15 cellular contexts compared by ENCODE assay signal in genomic region chr2:85414761-85415498, GRCh38. TPM values are rescaled to one million over a fixed set of nuclear protein-coding genes. Genes with fewer than 3 reads are reported as not detected.
DNase-seq lines count a peak whose midpoint lies in the region; ATAC-seq, FAIRE-seq and TF ChIP-seq lines count a peak whose summit lies in the region.
"Had no signal": no experiment of that assay in that cellular context is flagged by ENCODE, and none has a peak within 500 bp of the region (broad histone marks: within the 10 kb centered on the region; RNA-seq: fewer than 3 reads in every experiment).

No MANE protein-coding gene starts in this region.

- WGBS in esophagus squamous epithelium, 2 donors, result 61 to 68% methylated on average over 6 to 7 of the region's 7 CpGs

- H3K27ac ChIP-seq in esophagus squamous epithelium, result peak overlapping the region; percentile 67 to 96 (median 95)
- no peak overlapping the region for H3K27ac ChIP-seq in tibial artery
- H3K27ac ChIP-seq: C4-2B, gastrocnemius medialis had no signal

- H3K27me3 ChIP-seq in Caco-2 (replicated peaks; ENCODE audit: control insufficient read depth, insufficient read depth, low read length) (no peaks in the 10 kb centered on the region), esophagus squamous epithelium (no peaks in the 10 kb centered on the region), tibial artery (no peaks in the 10 kb centered on the region)
- H3K27me3 ChIP-seq: transverse colon had no signal

- H3K36me3 Mint-ChIP-seq in Caco-2 (ENCODE audit: insufficient read depth, unreplicated experiment) (peaks cover 7% of the 10 kb centered on the region), progenitor cell of endocrine pancreas (ENCODE audit: insufficient read depth) (no peaks in the 10 kb centered on the region)

- no peak for ATAC-seq in GM21515 (IDR thresholded peaks at IDR 0.05; ENCODE audit: unreplicated experiment)
- ATAC-seq: gastrocnemius medialis, mucosa of descending colon had no signal

- H3K4me3 ChIP-seq in Caco-2 (ENCODE audit: low read depth, low read length) (no peak overlapping the region), esophagus squamous epithelium (no peak overlapping the region), tibial artery (no peak overlapping the region)
- H3K4me3 ChIP-seq: mucosa of descending colon had no signal

- BruUV-seq in Caco-2 (replicated peaks; lab: Mats Ljungman, UMichigan), result no TSS peak

- TF ChIP-seq POLR2A in esophagus squamous epithelium (IDR thresholded peaks at IDR 0.05), result no peak

- H3K27me3 Mint-ChIP-seq in Caco-2 (ENCODE audit: insufficient read depth, unreplicated experiment), result no peaks in the 10 kb centered on the region
- peaks cover 3% of the 10 kb centered on the region for H3K27me3 Mint-ChIP-seq in progenitor cell of endocrine pancreas

- H3K9me3 Mint-ChIP-seq in Caco-2 (ENCODE audit: unreplicated experiment), result no peaks in the 10 kb centered on the region
- no peaks in the 10 kb centered on the region for H3K9me3 Mint-ChIP-seq in progenitor cell of endocrine pancreas (ENCODE audit: low read depth)

- no peak overlapping the region for H3K4me3 Mint-ChIP-seq in Caco-2 (ENCODE audit: unreplicated experiment)
- peak overlapping the region; percentile 42 for H3K4me3 Mint-ChIP-seq in progenitor cell of endocrine pancreas (ENCODE audit: low read depth)

- peaks cover 13% of the 10 kb centered on the region for H3K4me1 Mint-ChIP-seq in Caco-2 (ENCODE audit: low read depth, unreplicated experiment)
- H3K4me1 Mint-ChIP-seq in progenitor cell of endocrine pancreas (ENCODE audit: low read depth), result peaks cover 13% of the 10 kb centered on the region

- no peaks in the 10 kb centered on the region for H3K36me3 ChIP-seq in Caco-2 (ENCODE audit: control insufficient read depth, insufficient read depth, low read length)
- H3K36me3 ChIP-seq in esophagus squamous epithelium, result no peaks in the 10 kb centered on the region
- no peaks in the 10 kb centered on the region for H3K36me3 ChIP-seq in tibial artery
- H3K36me3 ChIP-seq: gastrocnemius medialis, transverse colon had no signal

- DNase-seq in Caco-2, result no peak
- peak; percentile 17 for DNase-seq in RCC 7860 (ENCODE audit: low spot score)
- DNase-seq in esophagus squamous epithelium (lab: John Stamatoyannopoulos, UW), result no peak
- DNase-seq in progenitor cell of endocrine pancreas (ENCODE audit: low spot score, unreplicated experiment), result no peak
- DNase-seq in amniotic stem cell (lab: John Stamatoyannopoulos, UW), result no peak
- DNase-seq in tibial artery, result no peak
- DNase-seq: activated CD4-positive, alpha-beta T cell treated with anti-CD3 and anti-CD28 coated beads for 48 hours; activated T-cell treated with anti-CD3 and anti-CD28 coated beads, Interleukin-2, amount 50 U/mL, for 48 hours; gastrocnemius medialis; GM23248; mucosa of descending colon; NCI-H1417; transverse colon had no signal

- no peak for FAIRE-seq in RCC 7860 (lab: Jason Lieb, UNC)

- intact Hi-C loops in Caco-2 (cut with micrococcal nuclease; ENCODE audit: unreplicated experiment) (loop anchor here (10.0 kb wide), 1 partner anchor 350 kb away; no protein-coding TSS in a partner anchor), esophagus squamous epithelium (cut with DNase I) (no loop called here), tibial artery (cut with DNase I; ENCODE audit: low total_unique reads) (no loop called here)

- no peak for TF ChIP-seq CTCF in Caco-2 (IDR thresholded peaks at IDR 0.05; ENCODE audit: insufficient read depth in 1 of 2, low read depth in 1 of 2, low read length in 1 of 2, severe bottlenecking in 1 of 2, unreplicated experiment in 1 of 2)
- no peak for TF ChIP-seq CTCF in esophagus squamous epithelium (IDR thresholded peaks at IDR 0.05)
- no peak for TF ChIP-seq CTCF in progenitor cell of endocrine pancreas (IDR thresholded peaks at IDR 0.05; ENCODE audit: unreplicated experiment)
- TF ChIP-seq CTCF in tibial artery (IDR thresholded peaks at IDR 0.05), result no peak

- POLR2A ChIA-PET in Caco-2 (lab: Charles Lee), result no interaction called here

- H3K9me3 ChIP-seq in Caco-2 (no peaks in the 10 kb centered on the region), esophagus squamous epithelium (no peaks in the 10 kb centered on the region), tibial artery (no peaks in the 10 kb centered on the region)
- H3K9me3 ChIP-seq: gastrocnemius medialis, mucosa of descending colon, transverse colon had no signal

- H3K27ac Mint-ChIP-seq in Caco-2 (ENCODE audit: unreplicated experiment) (peak overlapping the region; percentile 13), progenitor cell of endocrine pancreas (no peak overlapping the region)

- H3K4me1 ChIP-seq in Caco-2 (peaks cover 19% of the 10 kb centered on the region), esophagus squamous epithelium (peaks cover 37 to 82% (median 45%) of the 10 kb centered on the region in 3 donors), tibial artery (peaks cover 0 to 45% (median 29%) of the 10 kb centered on the region in 4 donors)

- CTCF ChIA-PET in Caco-2 (lab: Charles Lee), result interaction anchor here (0.6 to 0.7 kb wide), 2 partner anchors 108 to 124 kb away, joined by 3 read pairs; no protein-coding TSS in a partner anchor

RNA-seq across cellular contexts. Expression of gene SH2D6, which starts 3.6 kb away (rescaled TPM):
- total RNA-seq in Caco-2 (2022), result 0.51 and 0.88 TPM in 2 replicates
- under 1 TPM in 1 of 4 donors, not detected in 3; 0.50 TPM for total RNA-seq in esophagus squamous epithelium
- 0.29 and 0.71 TPM in 2 replicates for total RNA-seq in progenitor cell of endocrine pancreas
- total RNA-seq: GM23248 had no signal

RNA-seq across cellular contexts. Expression of gene CAPG, which starts 4.8 kb away (rescaled TPM):
- total RNA-seq in Caco-2 (2022), result 6.2 and 10.0 TPM in 2 replicates
- 100 to 1,000 TPM; 185 to 301 (median 221) TPM for total RNA-seq in esophagus squamous epithelium
- total RNA-seq in progenitor cell of endocrine pancreas, result 56.1 and 56.5 TPM in 2 replicates

Comparison
In these comparisons a context has a peak if more than half of its experiments do, and no peak if none do; other contexts are left out.
1. H3K27ac ChIP-seq: peak in esophagus squamous epithelium (4 of 4); none in tibial artery (0 of 2).